ENCODE assay signal across 8 cellular contexts in genomic region chr11:59283825-59284772, GRCh38.
DNase-seq lines count a peak whose midpoint lies in the region; ATAC-seq and TF ChIP-seq lines count a peak whose summit lies in the region.

No MANE protein-coding gene starts in this region.

- TF ChIP-seq POLR2A in Raji (IDR thresholded peaks at IDR 0.05; ENCODE audit: insufficient read depth, low read depth, low read length) = peak; percentile 32; the same call in 1 of the 2 replicates

- peak; percentile 60 for ATAC-seq in GM21717 (IDR thresholded peaks at IDR 0.05; ENCODE audit: unreplicated experiment)

- TF ChIP-seq CTCF in GM06990 (IDR thresholded peaks at IDR 0.05; ENCODE audit: insufficient read depth, low read length, poor library complexity, severe bottlenecking) = peak; percentile 70

- no peaks in the 10 kb centered on the region for H3K36me3 ChIP-seq in GM06990 (ENCODE audit: control insufficient read depth, insufficient read depth, low read length)

- peak overlapping the region; percentile 48 for H3K4me3 ChIP-seq in GM06990 (replicated peaks; ENCODE audit: low read depth, low read length)
- peak overlapping the region; percentile 9; the same call in 1 of the 2 replicates for H3K4me3 ChIP-seq in Jurkat, Clone E6-1 (ENCODE audit: low read length)

- DNase-seq in GM06990 (ENCODE audit: extremely low read depth, insufficient read length) = no peak
- peak; percentile 62 for DNase-seq in Jurkat, Clone E6-1 (ENCODE audit: low read depth, low spot score)
- peak; percentile 44 for DNase-seq in amniotic epithelial cell (ENCODE audit: low read depth)
- DNase-seq in iPS DF 19.7 (ENCODE audit: low read depth, low spot score) = peak; percentile 9
- peak in 3 of 4 experiments; percentile 11 to 16 (median 11) for DNase-seq in stimulated activated CD4-positive, alpha-beta T cell treated with anti-CD3 and anti-CD28 coated beads, Interleukin-1b, Interleukin-23, amount 100 ng/mL, for 24 hours (ENCODE audit: low read depth in 4 of 4, low spot score in 1 of 4)
- no peak for DNase-seq in middle frontal gyrus (ENCODE audit: extremely low spot score, low spot score)

- H3K27me3 ChIP-seq in GM06990 (replicated peaks; ENCODE audit: control insufficient read depth, insufficient read depth, low read length) = no peaks in the 10 kb centered on the region

Comparison
In these comparisons a context has a peak if more than half of its experiments do, and no peak if none do; other contexts are left out.
1. DNase-seq: peak in Jurkat, Clone E6-1 (single experiment), amniotic epithelial cell (single experiment), iPS DF 19.7 (single experiment) and stimulated activated CD4-positive, alpha-beta T cell treated with anti-CD3 and anti-CD28 coated beads, Interleukin-1b, Interleukin-23, amount 100 ng/mL, for 24 hours (3 of 4); none in GM06990 (single experiment) and middle frontal gyrus (single experiment).